15 cellular contexts compared by ENCODE assay signal in genomic region chr22:20441631-20442484, GRCh38. TPM values are rescaled to one million over a fixed set of nuclear protein-coding genes. Genes with fewer than 3 reads are reported as not detected.
DNase-seq lines count a peak whose midpoint lies in the region; ATAC-seq and TF ChIP-seq lines count a peak whose summit lies in the region.
"Had no signal": no experiment of that assay in that cellular context is flagged by ENCODE, and none has a peak within 500 bp of the region (broad histone marks: within the 10 kb centered on the region; RNA-seq: fewer than 3 reads in every experiment).

No MANE protein-coding gene starts in this region.

- TF ChIP-seq CTCF in BE2C (IDR thresholded peaks at IDR 0.05; ENCODE audit: low read depth, low read length), result no peak
- TF ChIP-seq CTCF in Peyer's patch (IDR thresholded peaks at IDR 0.05), result no peak
- TF ChIP-seq CTCF in fibroblast of the aortic adventitia (IDR thresholded peaks at IDR 0.05; ENCODE audit: insufficient read depth, low read length), result no peak

- peaks cover 5% of the 10 kb centered on the region for H3K27me3 ChIP-seq in BE2C
- H3K27me3 ChIP-seq in Peyer's patch, result no peaks in the 10 kb centered on the region

- H3K9me3 ChIP-seq in BE2C (no peaks in the 10 kb centered on the region), Peyer's patch (no peaks in the 10 kb centered on the region)
- H3K9me3 ChIP-seq: transverse colon had no signal

- ATAC-seq in HG03439 (IDR thresholded peaks at IDR 0.05; ENCODE audit: unreplicated experiment) (no peak), GM18868 (IDR thresholded peaks at IDR 0.05; ENCODE audit: unreplicated experiment) (no peak)
- ATAC-seq: stimulated activated naive B cell treated with anti-CD40 and anti-IgM and Interleukin-4, amounts not matched to agents 10 μg/mL and 1 μg/mL and 100 μg/mL, for 72 hours had no signal

- H3K4me1 ChIP-seq in BE2C, result no peaks in the 10 kb centered on the region
- H3K4me1 ChIP-seq in Peyer's patch, result peaks cover 0 to 21% (median 9%) of the 10 kb centered on the region in 4 donors

- intact Hi-C loops in posterior vena cava (cut with DNase I), result no loop called here

- DNase-seq in BE2C (peak; percentile 13), Peyer's patch (peak in 1 of 3 donors; percentile 41), fibroblast of the aortic adventitia (ENCODE audit: low read depth) (peak; percentile 42), posterior vena cava (ENCODE audit: low spot score) (peak; percentile 83), GM03348 (ENCODE audit: low spot score) (no peak), NCI-H774 (lab: John Stamatoyannopoulos, UW) (no peak)
- DNase-seq: activated CD4-positive, alpha-beta T cell treated with anti-CD3 and anti-CD28 coated beads, Interleukin-2, amount 10 ng/mL, durations not matched to agents 7 days and 5 days; GF-D8; HCEC 1CT; NCI-H1105; stimulated activated naive B cell treated with anti-CD40 and anti-IgM and Interleukin-4, amounts not matched to agents 10 μg/mL and 1 μg/mL and 100 μg/mL, for 72 hours; transverse colon had no signal

- no peak for TF ChIP-seq POLR2A in Peyer's patch (IDR thresholded peaks at IDR 0.05)

- peak overlapping the region in 3 of 4 donors; percentile 17 to 49 (median 42) for H3K27ac ChIP-seq in Peyer's patch
- H3K27ac ChIP-seq: SK-N-MC had no signal

- H3K4me3 ChIP-seq in BE2C (ENCODE audit: low read depth, low read length) (no peak overlapping the region), Peyer's patch (no peak overlapping the region), fibroblast of the aortic adventitia (ENCODE audit: low read depth, low read length) (no peak overlapping the region)
- H3K4me3 ChIP-seq: SK-N-MC, transverse colon had no signal

- H3K36me3 ChIP-seq in BE2C, result no peaks in the 10 kb centered on the region; the same call in none of the 2 replicates
- H3K36me3 ChIP-seq in Peyer's patch, result peaks cover 0 to 11% (median 0%) of the 10 kb centered on the region in 3 donors

RNA-seq across cellular contexts. Expression of gene SCARF2, which starts 4.2 kb away (rescaled TPM):
- 29.1 TPM for polyA plus RNA-seq in BE2C (2012; ENCODE audit: insufficient read depth, insufficient read length, low read depth)
- total RNA-seq in Peyer's patch (1 to 10 TPM; 3.5 to 8.3 (median 5.2) TPM), fibroblast of the aortic adventitia (ENCODE audit: low replicate concordance) (11.8 and 42.9 TPM in 2 replicates), posterior vena cava (10 to 100 TPM; 18.6 to 26.7 TPM)

RNA-seq across cellular contexts. Expression of gene ZNF74, which starts 47.9 kb away (rescaled TPM):
- 43.2 TPM for polyA plus RNA-seq in BE2C (2012; ENCODE audit: insufficient read depth, insufficient read length, low read depth)
- total RNA-seq in Peyer's patch, result 10 to 100 TPM in 2 of 4 donors, 1 to 10 TPM in 2; 2.1 to 12.0 (median 9.3) TPM
- total RNA-seq in fibroblast of the aortic adventitia (ENCODE audit: low replicate concordance), result 5.8 and 44.3 TPM in 2 replicates
- total RNA-seq in posterior vena cava, result 1 to 10 TPM; 5.9 to 6.9 TPM

RNA-seq across cellular contexts. Expression of gene KLHL22, which starts 53.7 kb away (rescaled TPM):
- 41.4 TPM for polyA plus RNA-seq in BE2C (2012; ENCODE audit: insufficient read depth, insufficient read length, low read depth)
- total RNA-seq in Peyer's patch (10 to 100 TPM; 12.6 to 23.9 (median 19.2) TPM), fibroblast of the aortic adventitia (ENCODE audit: low replicate concordance) (12.3 and 29.6 TPM in 2 replicates), posterior vena cava (10 to 100 TPM; 16.3 to 20.0 TPM)

Comparison
In these comparisons a context has a peak if more than half of its experiments do, and no peak if none do; other contexts are left out.
1. DNase-seq: peak in BE2C (single experiment), fibroblast of the aortic adventitia (single experiment) and posterior vena cava (single experiment); none in GM03348 (single experiment) and NCI-H774 (single experiment).